In the genomic region with DNA sequence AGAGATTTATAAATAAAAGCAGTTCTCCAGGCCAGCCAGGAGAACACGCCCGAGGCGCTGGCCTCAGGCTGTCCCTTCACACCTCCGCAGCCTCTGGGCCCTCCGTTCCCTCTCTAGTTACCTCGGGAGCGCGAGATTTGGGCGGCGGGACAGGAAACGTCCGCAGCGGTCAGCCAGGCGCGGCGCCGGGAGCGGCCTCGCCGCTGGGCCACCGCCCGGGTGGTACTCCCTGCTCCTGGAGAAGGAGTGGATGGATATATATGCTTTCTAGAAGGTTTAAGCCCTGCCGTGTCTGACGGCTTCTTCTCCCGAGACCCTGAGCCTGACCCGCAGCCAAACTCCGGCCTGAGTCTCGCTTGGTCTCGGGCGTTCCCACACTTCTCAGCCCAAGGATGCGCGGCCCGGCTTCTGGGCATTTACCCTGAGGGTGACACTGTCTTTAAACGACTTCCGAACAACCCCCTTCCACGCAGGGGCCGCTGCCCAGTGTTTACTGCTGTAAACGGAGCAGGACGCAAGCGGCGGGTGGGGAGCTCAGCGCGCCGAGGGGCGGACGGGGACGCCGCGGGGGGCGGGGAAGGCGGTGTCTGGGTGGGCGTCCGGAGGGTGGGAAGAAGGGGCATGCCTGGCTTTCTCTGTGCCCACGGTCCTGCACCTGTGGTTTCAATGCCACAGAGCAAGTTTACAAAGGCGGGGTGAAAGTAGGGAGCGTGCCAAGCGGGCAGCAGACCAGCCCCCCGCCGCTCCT, we compare ENCODE assay signal across 8 cellular contexts. TPM values are rescaled to one million over a fixed set of nuclear protein-coding genes. Genes with fewer than 3 reads are reported as not detected.
A peak's percentile ranks its signal among the peaks of the same experiment; 100 is the strongest.
DNase-seq lines count a peak whose midpoint lies in the region; ATAC-seq, FAIRE-seq and TF ChIP-seq lines count a peak whose summit lies in the region.

No MANE protein-coding gene starts in this region.

- RAD21 ChIA-PET in GM12878 (lab: Charles Lee; ENCODE audit: unreplicated experiment): no interaction called here

- TF ChIP-seq EP300 in GM12878 (IDR thresholded peaks at IDR 0.05; ENCODE audit: borderline replicate concordance in 1 of 2, control insufficient read depth in 1 of 2, low read depth in 2 of 2, low read length in 2 of 2): no peak

- no peak for TF ChIP-seq RAD21 in GM12878 (IDR thresholded peaks at IDR 0.05; ENCODE audit: insufficient read depth, low read depth, low read length)

- POLR2A ChIA-PET in BJ (lab: Charles Lee) (interaction anchor here (0.6 kb wide), 1 partner anchor 12 kb away, joined by 3 read pairs; no protein-coding TSS in a partner anchor), HEK293T (lab: Yijun Ruan, JAX) (interaction anchor here (0.9 to 3.9 kb wide), 8 partner anchors 9 to 220 kb away, joined by 3 to 66 read pairs (median 3); partner anchors contain the start of genes PCCA and ZIC5), GM12878 (lab: Charles Lee) (no interaction called here)

- SMC1A ChIA-PET in GM12878 (lab: Charles Lee; ENCODE audit: uncharacterized antibody, unreplicated experiment): no interaction called here

- intact Hi-C loops in GM12878 (cut with micrococcal nuclease; ENCODE audit: unreplicated experiment): no loop called here

- H3K9ac ChIP-seq in GM12878 (ENCODE audit: control insufficient read depth, insufficient read depth, low read length): no peak overlapping the region

- FAIRE-seq in GM12878 (lab: Jason Lieb, UNC): no peak

- H3K27ac ChIP-seq in GM12878 (ENCODE audit: control insufficient read depth, insufficient read depth): no peak overlapping the region
- H3K27ac ChIP-seq in effector memory CD4-positive, alpha-beta T cell (ENCODE audit: insufficient read depth, low read length, poor library complexity, severe bottlenecking): no peak overlapping the region

- TF ChIP-seq CTCF in BJ (IDR thresholded peaks at IDR 0.05; ENCODE audit: insufficient read depth, low read depth, low read length) (no peak), GM12878 (IDR thresholded peaks at IDR 0.05 in 2 of 3, conservative IDR thresholded peaks at IDR 0.05 in 1 of 3; ENCODE audit: control insufficient read depth in 2 of 3, extremely low read depth in 1 of 3, insufficient read depth in 1 of 3, low read depth in 3 of 3, low read length in 3 of 3) (no peak)

- no TSS peak for BruUV-seq in GM12878 (replicated peaks; lab: Mats Ljungman, UMichigan)

- H3K79me2 ChIP-seq in GM12878 (ENCODE audit: control insufficient read depth, insufficient read depth, low read length): no peaks in the 10 kb centered on the region

- DNase-seq in BJ (ENCODE audit: low read depth) (no peak), HEK293T (ENCODE audit: extremely low spot score) (no peak), GM12878 (ENCODE audit: low read depth, low spot score) (no peak), myocyte (ENCODE audit: low read depth) (peak; percentile 42), NCI-H1436 (lab: John Stamatoyannopoulos, UW) (no peak), dermis blood vessel endothelial cell (no peak)
- no peak for DNase-seq in effector memory CD4-positive, alpha-beta T cell

- H2AFZ ChIP-seq in GM12878 (ENCODE audit: control insufficient read depth, low read depth, low read length): no peak overlapping the region

- H3K9me3 ChIP-seq in GM12878 (replicated peaks; ENCODE audit: control insufficient read depth, insufficient read depth, low read length): peaks cover 6% of the 10 kb centered on the region
- H3K9me3 ChIP-seq in effector memory CD4-positive, alpha-beta T cell (ENCODE audit: control insufficient read depth, low read length): peaks cover 19% of the 10 kb centered on the region

- no peaks in the 10 kb centered on the region for H4K20me1 ChIP-seq in GM12878 (ENCODE audit: control insufficient read depth, insufficient read depth)

- H3K36me3 ChIP-seq in BJ (ENCODE audit: control insufficient read depth, insufficient read depth, low read length): no peaks in the 10 kb centered on the region
- H3K36me3 ChIP-seq in GM12878 (ENCODE audit: control insufficient read depth in 2 of 2, insufficient read depth in 2 of 2, low read length in 1 of 2): no peaks in the 10 kb centered on the region
- no peaks in the 10 kb centered on the region for H3K36me3 ChIP-seq in effector memory CD4-positive, alpha-beta T cell (ENCODE audit: control insufficient read depth, insufficient read depth, low read length)

- peak overlapping the region; percentile 16 for H3K4me3 ChIP-seq in BJ (ENCODE audit: low read depth, low read length)
- no peak overlapping the region for H3K4me3 ChIP-seq in GM12878
- no peak overlapping the region for H3K4me3 ChIP-seq in effector memory CD4-positive, alpha-beta T cell (ENCODE audit: insufficient read depth, low read depth, low read length, poor library complexity, severe bottlenecking)

- peak overlapping the region; percentile 59; the same call in 1 of the 2 replicates for H3K4me2 ChIP-seq in GM12878 (ENCODE audit: control insufficient read depth, insufficient read depth)

- ATAC-seq in GM12878: no peak
- no peak for ATAC-seq in GM19395 (IDR thresholded peaks at IDR 0.05; ENCODE audit: unreplicated experiment)

- WGBS in GM12878 (ENCODE audit: insufficient coverage, insufficient replicate concordance, low lambda C conversion rate, missing lambda C conversion rate): 25% methylated on average over 59 of the region's 59 CpGs

- no peaks in the 10 kb centered on the region for H3K4me1 ChIP-seq in GM12878 (ENCODE audit: control insufficient read depth, insufficient read depth, low read length)
- peaks cover 28% of the 10 kb centered on the region for H3K4me1 ChIP-seq in effector memory CD4-positive, alpha-beta T cell (ENCODE audit: control insufficient read depth, insufficient read depth, low read length, poor library complexity, severe bottlenecking)

- H3K27me3 ChIP-seq in BJ (ENCODE audit: control insufficient read depth, insufficient read depth, low read length) (peaks cover 66% of the 10 kb centered on the region), GM12878 (replicated peaks in 1 of 2; ENCODE audit: control insufficient read depth in 2 of 2, insufficient read depth in 2 of 2, low read length in 1 of 2) (peaks cover 6 to 41% of the 10 kb centered on the region in 2 experiments)
- peaks cover 92% of the 10 kb centered on the region for H3K27me3 ChIP-seq in effector memory CD4-positive, alpha-beta T cell (replicated peaks; ENCODE audit: control insufficient read depth, insufficient read depth, low read length, poor library complexity, severe bottlenecking)

- TF ChIP-seq POLR2A in GM12878 (IDR thresholded peaks at IDR 0.05; ENCODE audit: low read depth, low read length): no peak

- in situ Hi-C loops in GM12878 (cut with MboI): no loop called here

- CTCF ChIA-PET in BJ (lab: Yijun Ruan, JAX): interaction anchor here (0.5 kb wide), 1 partner anchor 464 kb away, joined by 5 read pairs; no protein-coding TSS in a partner anchor
- CTCF ChIA-PET in HEK293T (lab: Yijun Ruan, JAX): no interaction called here
- CTCF ChIA-PET in GM12878 (lab: Yijun Ruan, JAX): no interaction called here

TF ChIP-seq in HEK293T, 16 proteins besides CTCF, POLR2A, EP300 and RAD21:
- TF ChIP-seq LEF1 (IDR thresholded peaks at IDR 0.05; ENCODE audit: borderline replicate concordance) (no peak), L3MBTL2 (conservative IDR thresholded peaks at IDR 0.05) (peak; percentile 89)

TF ChIP-seq in GM12878, 131 proteins besides CTCF, POLR2A, EP300 and RAD21 (continues in another document):
- no peak for TF ChIP-seq YY1 (IDR thresholded peaks at IDR 0.05; ENCODE audit: low read depth, low read length)
- no peak for TF ChIP-seq MYB (IDR thresholded peaks at IDR 0.05; ENCODE audit: borderline replicate concordance, low read depth, low read length)

RNA-seq across cellular contexts. Expression of gene ZIC2, which starts 2.0 kb away (rescaled TPM):
- polyA plus RNA-seq in BJ (2011; rRNA removed): not detected in 2 replicates
- not detected in 2 replicates for polyA minus RNA-seq in BJ (2011; rRNA and poly(A)+ RNA removed)
- not detected in 2 replicates for total RNA-seq in GM12878 (2013; cell fraction: nucleolus; rRNA removed)
- total RNA-seq in GM12878 (2014; rRNA removed): not detected in 2 replicates
- not detected in 2 replicates for total RNA-seq in GM12878 (2014; rRNA removed; fragmentation: Illumina TruSeq; extraction: Trizol)
- total RNA-seq in GM12878 (2021): not detected in 2 replicates
- not detected for polyA plus RNA-seq in GM12878 (2011; ENCODE audit: low read depth)
- polyA plus RNA-seq in GM12878 (2011; rRNA removed): not detected in 2 replicates
- not detected in 2 replicates for polyA plus RNA-seq in GM12878 (2011; cell fraction: cytosol; rRNA removed)
- not detected in 2 replicates for polyA plus RNA-seq in GM12878 (2011; cell fraction: nucleus; rRNA removed)
- polyA plus RNA-seq in GM12878 (2012): not detected in 2 replicates
- polyA plus RNA-seq in GM12878 (2014; fragmentation: Illumina TruSeq; extraction: Trizol): not detected in 2 replicates
- polyA plus RNA-seq in GM12878 (2014; fragmentation: Nextera tagmentation; extraction: Ambion mirVana): not detected
- not detected in 2 replicates for polyA plus RNA-seq in GM12878 (2014; rRNA removed)
- under 1 TPM; 0.05 TPM for polyA plus RNA-seq in GM12878 (2016; fragmentation: Nextera tagmentation; extraction: Ambion mirVana)
- not detected in 2 replicates for polyA minus RNA-seq in GM12878 (2011; rRNA and poly(A)+ RNA removed)
- not detected in 2 replicates for polyA minus RNA-seq in GM12878 (2011; cell fraction: cytosol; rRNA and poly(A)+ RNA removed)
- polyA minus RNA-seq in GM12878 (2011; cell fraction: nucleus; rRNA and poly(A)+ RNA removed): not detected in 2 replicates
- total RNA-seq in myocyte: not detected in 2 replicates
- polyA plus RNA-seq in myocyte (2012): not detected
- 0.47 TPM in 1 of 2 replicates, not detected in the other for total RNA-seq in dermis blood vessel endothelial cell

RNA-seq across cellular contexts. Expression of gene ZIC5, which starts 8.1 kb away (rescaled TPM):
- polyA plus RNA-seq in BJ (2011; rRNA removed) (not detected in 2 replicates), GM12878 (2011; rRNA removed) (not detected in 2 replicates), GM12878 (2014; fragmentation: Illumina TruSeq; extraction: Trizol) (not detected in 2 replicates), GM12878 (2014; fragmentation: Nextera tagmentation; extraction: Ambion mirVana) (not detected), GM12878 (2014; rRNA removed) (not detected in 2 replicates), GM12878 (2016; fragmentation: Nextera tagmentation; extraction: Ambion mirVana) (not detected)
- polyA minus RNA-seq in BJ (2011; rRNA and poly(A)+ RNA removed): not detected in 2 replicates
- not detected in 2 replicates for total RNA-seq in GM12878 (2013; cell fraction: nucleolus; rRNA removed)
- total RNA-seq in GM12878 (2014; rRNA removed) (not detected in 2 replicates), GM12878 (2014; rRNA removed; fragmentation: Illumina TruSeq; extraction: Trizol) (not detected in 2 replicates), GM12878 (2021) (not detected in 2 replicates), myocyte (not detected in 2 replicates), dermis blood vessel endothelial cell (under 0.01 TPM in 2 replicates)
- polyA plus RNA-seq in GM12878 (2011; ENCODE audit: low read depth): not detected
- polyA plus RNA-seq in GM12878 (2011; cell fraction: cytosol; rRNA removed): not detected in 2 replicates
- not detected in 2 replicates for polyA plus RNA-seq in GM12878 (2011; cell fraction: nucleus; rRNA removed)
- not detected in 2 replicates for polyA plus RNA-seq in GM12878 (2012)
- not detected in 2 replicates for polyA minus RNA-seq in GM12878 (2011; rRNA and poly(A)+ RNA removed)
- not detected in 2 replicates for polyA minus RNA-seq in GM12878 (2011; cell fraction: cytosol; rRNA and poly(A)+ RNA removed)
- 0.10 TPM in 1 of 2 replicates, not detected in the other for polyA minus RNA-seq in GM12878 (2011; cell fraction: nucleus; rRNA and poly(A)+ RNA removed)
- not detected for polyA plus RNA-seq in myocyte (2012)
